ENCODE assay signal across 1 cellular context in the genomic region with DNA sequence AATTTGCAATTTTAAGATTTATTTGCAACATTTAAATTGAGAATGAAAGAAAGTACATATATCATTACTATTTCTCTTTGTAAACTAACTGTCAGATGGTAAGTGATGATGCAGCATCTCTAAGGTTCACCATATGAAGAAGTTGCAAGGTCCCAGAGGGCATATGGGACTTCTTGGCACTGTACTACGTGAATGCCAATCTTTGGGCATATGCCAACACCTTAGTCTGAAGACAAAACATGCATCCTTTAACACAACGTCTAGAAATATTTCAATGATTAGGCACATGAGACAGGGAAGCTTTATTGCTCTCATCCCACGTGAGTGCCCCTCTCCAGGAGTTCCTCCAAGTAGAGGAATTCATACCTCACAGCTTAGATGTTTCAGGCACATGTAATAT.
TF ChIP-seq lines count a peak whose summit lies in the region.

No MANE protein-coding gene starts in this region.

TF ChIP-seq in HepG2, 621 proteins besides CTCF, POLR2A, EP300 and RAD21 (continued from another document):
- TF ChIP-seq, protein P1, sequence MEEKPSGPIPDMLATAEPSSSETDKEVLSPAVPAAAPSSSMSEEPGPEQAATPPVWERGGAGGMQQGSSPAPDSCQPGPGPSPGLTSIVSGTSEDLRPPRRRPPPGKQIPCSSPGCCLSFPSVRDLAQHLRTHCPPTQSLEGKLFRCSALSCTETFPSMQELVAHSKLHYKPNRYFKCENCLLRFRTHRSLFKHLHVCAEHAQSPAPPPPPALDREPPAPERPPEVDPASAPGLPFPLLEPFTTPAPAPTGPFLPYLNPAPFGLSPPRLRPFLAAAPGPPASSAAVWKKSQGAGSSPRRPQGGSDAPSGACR (CRISPR knock-in tag; IDR thresholded peaks at IDR 0.05), result no peak
- no peak for TF ChIP-seq ZNF136 (CRISPR knock-in tag; IDR thresholded peaks at IDR 0.05; ENCODE audit: low read depth)
- TF ChIP-seq, protein P2, sequence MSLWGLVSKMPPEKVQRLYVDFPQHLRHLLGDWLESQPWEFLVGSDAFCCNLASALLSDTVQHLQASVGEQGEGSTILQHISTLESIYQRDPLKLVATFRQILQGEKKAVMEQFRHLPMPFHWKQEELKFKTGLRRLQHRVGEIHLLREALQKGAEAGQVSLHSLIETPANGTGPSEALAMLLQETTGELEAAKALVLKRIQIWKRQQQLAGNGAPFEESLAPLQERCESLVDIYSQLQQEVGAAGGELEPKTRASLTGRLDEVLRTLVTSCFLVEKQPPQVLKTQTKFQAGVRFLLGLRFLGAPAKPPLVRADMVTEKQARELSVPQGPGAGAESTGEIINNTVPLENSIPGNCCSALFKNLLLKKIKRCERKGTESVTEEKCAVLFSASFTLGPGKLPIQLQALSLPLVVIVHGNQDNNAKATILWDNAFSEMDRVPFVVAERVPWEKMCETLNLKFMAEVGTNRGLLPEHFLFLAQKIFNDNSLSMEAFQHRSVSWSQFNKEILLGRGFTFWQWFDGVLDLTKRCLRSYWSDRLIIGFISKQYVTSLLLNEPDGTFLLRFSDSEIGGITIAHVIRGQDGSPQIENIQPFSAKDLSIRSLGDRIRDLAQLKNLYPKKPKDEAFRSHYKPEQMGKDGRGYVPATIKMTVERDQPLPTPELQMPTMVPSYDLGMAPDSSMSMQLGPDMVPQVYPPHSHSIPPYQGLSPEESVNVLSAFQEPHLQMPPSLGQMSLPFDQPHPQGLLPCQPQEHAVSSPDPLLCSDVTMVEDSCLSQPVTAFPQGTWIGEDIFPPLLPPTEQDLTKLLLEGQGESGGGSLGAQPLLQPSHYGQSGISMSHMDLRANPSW (CRISPR knock-in tag; IDR thresholded peaks at IDR 0.05; ENCODE audit: borderline replicate concordance), result no peak
- TF ChIP-seq, protein P3, sequence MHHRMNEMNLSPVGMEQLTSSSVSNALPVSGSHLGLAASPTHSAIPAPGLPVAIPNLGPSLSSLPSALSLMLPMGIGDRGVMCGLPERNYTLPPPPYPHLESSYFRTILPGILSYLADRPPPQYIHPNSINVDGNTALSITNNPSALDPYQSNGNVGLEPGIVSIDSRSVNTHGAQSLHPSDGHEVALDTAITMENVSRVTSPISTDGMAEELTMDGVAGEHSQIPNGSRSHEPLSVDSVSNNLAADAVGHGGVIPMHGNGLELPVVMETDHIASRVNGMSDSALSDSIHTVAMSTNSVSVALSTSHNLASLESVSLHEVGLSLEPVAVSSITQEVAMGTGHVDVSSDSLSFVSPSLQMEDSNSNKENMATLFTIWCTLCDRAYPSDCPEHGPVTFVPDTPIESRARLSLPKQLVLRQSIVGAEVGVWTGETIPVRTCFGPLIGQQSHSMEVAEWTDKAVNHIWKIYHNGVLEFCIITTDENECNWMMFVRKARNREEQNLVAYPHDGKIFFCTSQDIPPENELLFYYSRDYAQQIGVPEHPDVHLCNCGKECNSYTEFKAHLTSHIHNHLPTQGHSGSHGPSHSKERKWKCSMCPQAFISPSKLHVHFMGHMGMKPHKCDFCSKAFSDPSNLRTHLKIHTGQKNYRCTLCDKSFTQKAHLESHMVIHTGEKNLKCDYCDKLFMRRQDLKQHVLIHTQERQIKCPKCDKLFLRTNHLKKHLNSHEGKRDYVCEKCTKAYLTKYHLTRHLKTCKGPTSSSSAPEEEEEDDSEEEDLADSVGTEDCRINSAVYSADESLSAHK (CRISPR knock-in tag; IDR thresholded peaks at IDR 0.05; ENCODE audit: borderline replicate concordance), result no peak
- TF ChIP-seq, protein P4, sequence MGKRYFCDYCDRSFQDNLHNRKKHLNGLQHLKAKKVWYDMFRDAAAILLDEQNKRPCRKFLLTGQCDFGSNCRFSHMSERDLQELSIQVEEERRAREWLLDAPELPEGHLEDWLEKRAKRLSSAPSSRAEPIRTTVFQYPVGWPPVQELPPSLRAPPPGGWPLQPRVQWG (CRISPR knock-in tag; IDR thresholded peaks at IDR 0.05; ENCODE audit: borderline replicate concordance, low read depth), result no peak
- TF ChIP-seq ARNTL (CRISPR knock-in tag; IDR thresholded peaks at IDR 0.05), result no peak
